14 cellular contexts compared by ENCODE assay signal in genomic region chr3:5305681-5305983, GRCh38.
DNase-seq lines count a peak whose midpoint lies in the region; ATAC-seq, FAIRE-seq and TF ChIP-seq lines count a peak whose summit lies in the region.
"Had no signal": no experiment of that assay in that cellular context is flagged by ENCODE, and none has a peak within 500 bp of the region (broad histone marks: within the 10 kb centered on the region; RNA-seq: fewer than 3 reads in every experiment).

No MANE protein-coding gene starts in this region.

- TF ChIP-seq POLR2A in K562 (conservative IDR thresholded peaks at IDR 0.05) (no peak), Peyer's patch (IDR thresholded peaks at IDR 0.05) (no peak)

- CTCF ChIA-PET in K562 (lab: Yijun Ruan, JAX; ENCODE audit: low intra/inter-chr PET ratio), result interaction anchor here (0.9 kb wide), 1 partner anchor 1494 kb away, joined by 3 read pairs; no protein-coding TSS in a partner anchor

- H3K27ac ChIP-seq in K562 (ENCODE audit: extremely low read depth, low read depth, low read length), result no peak overlapping the region
- H3K27ac ChIP-seq in Peyer's patch, result no peak overlapping the region
- H3K27ac ChIP-seq: cardiac muscle cell, prostate gland had no signal

- no TSS peak for BruUV-seq in K562 (replicated peaks; lab: Mats Ljungman, UMichigan)

- intact Hi-C loops in K562 (cut with micrococcal nuclease), result loop anchor here (1.0 to 5.0 kb wide), 3 partner anchors 79 to 1494 kb away; no protein-coding TSS in a partner anchor

- H2AFZ ChIP-seq in K562 (ENCODE audit: low read depth, low read length), result no peak overlapping the region

- H3K27me3 ChIP-seq in K562 (ENCODE audit: control insufficient read depth in 2 of 2, insufficient read depth in 2 of 2, low read length in 2 of 2) (peaks cover 12 to 21% of the 10 kb centered on the region in 2 experiments; a peak in 4 of 5 replicates), Peyer's patch (no peaks in the 10 kb centered on the region)
- H3K27me3 ChIP-seq: BE2C, cardiac muscle cell had no signal

- H4K20me1 ChIP-seq in K562 (replicated peaks; ENCODE audit: control insufficient read depth, insufficient read depth, low read length), result no peaks in the 10 kb centered on the region

- no peak for TF ChIP-seq CTCF in K562 (IDR thresholded peaks at IDR 0.05 in 2 of 3, conservative IDR thresholded peaks at IDR 0.05 in 1 of 3; ENCODE audit: insufficient read depth in 2 of 3, low read depth in 1 of 3, low read length in 3 of 3)
- TF ChIP-seq CTCF in Peyer's patch (IDR thresholded peaks at IDR 0.05), result no peak

- H3K9me3 ChIP-seq in K562 (replicated peaks; ENCODE audit: control insufficient read depth, insufficient read depth, low read depth, low read length) (no peaks in the 10 kb centered on the region), Peyer's patch (no peaks in the 10 kb centered on the region)
- H3K9me3 ChIP-seq: BE2C, prostate gland had no signal

- H3K9ac ChIP-seq in K562 (ENCODE audit: insufficient read depth in 1 of 2, low read depth in 2 of 2, low read length in 2 of 2), result no peak overlapping the region

- in situ Hi-C loops in K562 (cut with MboI), result loop anchor here (25.0 kb wide), 1 partner anchor 1482 kb away; no protein-coding TSS in a partner anchor

- no peak overlapping the region for H3K4me2 ChIP-seq in K562 (ENCODE audit: insufficient read depth, low read length)

- FAIRE-seq in K562 (lab: Jason Lieb, UNC) (no peak), frontal cortex (lab: Jason Lieb, UNC) (no peak)

- no peaks in the 10 kb centered on the region for H3K4me1 ChIP-seq in K562 (replicated peaks in 1 of 2; ENCODE audit: control insufficient read depth in 2 of 2, insufficient read depth in 2 of 2, low read length in 2 of 2)
- peaks cover 0 to 3% (median 0%) of the 10 kb centered on the region in 4 donors for H3K4me1 ChIP-seq in Peyer's patch
- H3K4me1 ChIP-seq: BE2C, prostate gland had no signal

- TF ChIP-seq EP300 in K562 (IDR thresholded peaks at IDR 0.05; ENCODE audit: low read length), result no peak

- peak; percentile 17 for ATAC-seq in GM18502 (IDR thresholded peaks at IDR 0.05; ENCODE audit: poor library complexity, unreplicated experiment)
- peak; percentile 31 for ATAC-seq in GM19452 (IDR thresholded peaks at IDR 0.05; ENCODE audit: unreplicated experiment)
- ATAC-seq in HG02798 (IDR thresholded peaks at IDR 0.05; ENCODE audit: poor library complexity, unreplicated experiment), result peak; percentile 11
- peak; percentile 23 for ATAC-seq in K562

- no peak overlapping the region for H3K4me3 ChIP-seq in K562
- no peak overlapping the region for H3K4me3 ChIP-seq in Peyer's patch
- H3K4me3 ChIP-seq: cardiac muscle cell, prostate gland had no signal

- no peaks in the 10 kb centered on the region for H3K9me1 ChIP-seq in K562 (ENCODE audit: control insufficient read depth, insufficient read depth, low read length)

- WGBS in K562 (ENCODE audit: insufficient coverage, low coverage, missing lambda C conversion rate), result 7% methylated on average over 2 of the region's 2 CpGs

- H3K36me3 ChIP-seq in K562 (ENCODE audit: control insufficient read depth, insufficient read depth, low read length) (no peaks in the 10 kb centered on the region), Peyer's patch (no peaks in the 10 kb centered on the region)
- H3K36me3 ChIP-seq: BE2C, cardiac muscle cell, prostate gland had no signal

- POLR2A ChIA-PET in K562 (lab: Yijun Ruan, JAX), result no interaction called here

- no peaks in the 10 kb centered on the region for H3K79me2 ChIP-seq in K562 (ENCODE audit: control insufficient read depth, insufficient read depth, low read length)

- TF ChIP-seq RAD21 in K562 (CRISPR knock-in tag; conservative IDR thresholded peaks at IDR 0.05 in 1 of 2, IDR thresholded peaks at IDR 0.05 in 1 of 2), result no peak

- DNase-seq in K562 (ENCODE audit: extremely low read depth in 1 of 4, low spot score in 3 of 4) (no peak), GM03348 (ENCODE audit: low spot score) (no peak), Peyer's patch (no peak), frontal cortex (ENCODE audit: low spot score in 2 of 2) (no peak)
- DNase-seq in activated effector memory CD4-positive, alpha-beta T cell treated with Interleukin-2 at 50 U/mL for 16 hours, result no peak
- DNase-seq: effector CD4-positive, alpha-beta T cell; NCI-H1417 treated with DMSO at 0.1 percent for 48 hours; SIG-M5 had no signal

TF ChIP-seq in K562, 482 proteins besides CTCF, POLR2A, EP300 and RAD21:
- TF ChIP-seq PCBP1 (IDR thresholded peaks at IDR 0.05; ENCODE audit: low read depth, low read length, poor library complexity, severe bottlenecking) (no peak), CBX8 (IDR thresholded peaks at IDR 0.05; ENCODE audit: borderline replicate concordance, extremely low read depth, low read depth, low read length, poor library complexity, severe bottlenecking) (no peak), ZNF398 (CRISPR knock-in tag; IDR thresholded peaks at IDR 0.05) (no peak), ETV5 (CRISPR knock-in tag; IDR thresholded peaks at IDR 0.05; ENCODE audit: low read depth) (no peak), ZSCAN32 (CRISPR knock-in tag; IDR thresholded peaks at IDR 0.05) (no peak), U2AF2 (optimal IDR thresholded peaks at IDR 0.05; ENCODE audit: low read depth, low read length) (no peak), BRF2 (IDR thresholded peaks at IDR 0.05; ENCODE audit: borderline replicate concordance, insufficient read depth, insufficient read length) (no peak), ZNF551 (CRISPR knock-in tag; IDR thresholded peaks at IDR 0.05) (no peak), PRPF4 (IDR thresholded peaks at IDR 0.05; ENCODE audit: insufficient read depth, low read depth, low read length, poor library complexity, severe bottlenecking) (no peak)
